17 cellular contexts compared by ENCODE assay signal in the genomic region with DNA sequence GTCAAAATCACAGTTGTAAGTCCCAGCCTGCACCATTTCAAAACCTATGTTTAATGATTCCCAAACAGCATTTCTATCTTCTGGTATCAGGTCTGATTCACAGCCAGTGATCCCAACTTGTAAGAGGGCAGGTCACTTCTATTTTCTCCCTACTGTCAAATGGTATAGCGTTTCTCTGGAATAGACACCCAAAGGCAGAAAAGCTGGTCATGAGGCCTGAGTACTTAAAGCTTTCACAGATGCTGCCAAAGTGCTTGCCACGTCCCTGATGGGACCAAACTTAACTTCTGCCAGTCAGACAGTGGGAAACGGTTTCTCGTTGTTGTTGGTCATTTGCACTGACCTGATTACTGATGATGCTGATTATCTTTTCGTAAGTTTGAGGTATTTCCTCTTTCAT. TPM values are rescaled to one million over a fixed set of nuclear protein-coding genes. Genes with fewer than 3 reads are reported as not detected.
DNase-seq lines count a peak whose midpoint lies in the region; ATAC-seq and TF ChIP-seq lines count a peak whose summit lies in the region.
"Had no signal": no experiment of that assay in that cellular context is flagged by ENCODE, and none has a peak within 500 bp of the region (broad histone marks: within the 10 kb centered on the region; RNA-seq: fewer than 3 reads in every experiment).

No MANE protein-coding gene starts in this region.

- H3K27ac Mint-ChIP-seq in activated B cell treated with CpG ODN at 0.5 μM for 24 hours (peak overlapping the region; percentile 90), immature natural killer cell (peak overlapping the region; percentile 84 to 99 (median 94))

- H3K9me3 ChIP-seq in heart left ventricle, result no peaks in the 10 kb centered on the region
- no peaks in the 10 kb centered on the region for H3K9me3 ChIP-seq in PC-9 (ENCODE audit: insufficient read depth, low read depth)
- H3K9me3 ChIP-seq: left lung, tibial nerve had no signal

- H3K4me1 ChIP-seq in heart left ventricle (peaks cover 0 to 97% (median 62%) of the 10 kb centered on the region in 12 donors), PC-9 (replicated peaks; ENCODE audit: insufficient read depth) (peaks cover 28% of the 10 kb centered on the region)

- intact Hi-C loops in heart left ventricle (cut with DNase I) (loop anchor here in 3 of 10 donors (2.0 to 5.0 kb wide), 2 partner anchors 24 to 44 kb away; a partner anchor contains a TSS), Right ventricle myocardium inferior (cut with DNase I) (loop anchor here (5.0 to 10.0 kb wide), 2 partner anchors 46 to 104 kb away; a partner anchor contains a TSS), activated B cell treated with CpG ODN at 0.5 μM for 24 hours (cut with micrococcal nuclease) (no loop called here), PC-9 (cut with micrococcal nuclease; ENCODE audit: unreplicated experiment) (no loop called here)

- 40 to 49% (median 48%) methylated on average over 5 of the region's 5 CpGs for WGBS in heart left ventricle, 4 donors

- POLR2A ChIA-PET in activated B cell treated with CpG ODN at 0.5 μM for 24 hours (lab: Charles Lee), result interaction anchor here (1.2 to 9.0 kb wide), 5 partner anchors 9 to 27 kb away, joined by 6 to 396 read pairs (median 17); no protein-coding TSS in a partner anchor
- POLR2A ChIA-PET in PC-9 (lab: Charles Lee; ENCODE audit: unreplicated experiment), result no interaction called here

- CTCF ChIA-PET in activated B cell treated with CpG ODN at 0.5 μM for 24 hours (lab: Charles Lee), result interaction anchor here (2.4 to 6.1 kb wide), 2 partner anchors 28 to 30 kb away, joined by 15 to 52 read pairs; no protein-coding TSS in a partner anchor
- CTCF ChIA-PET in PC-9 (lab: Charles Lee), result no interaction called here

- H3K4me3 Mint-ChIP-seq in activated B cell treated with CpG ODN at 0.5 μM for 24 hours, result peak overlapping the region; percentile 60
- H3K4me3 Mint-ChIP-seq in immature natural killer cell, result peak overlapping the region; percentile 94 to 97 (median 97)

- H3K4me3 ChIP-seq in heart left ventricle, result no peak overlapping the region
- no peak overlapping the region for H3K4me3 ChIP-seq in PC-9
- H3K4me3 ChIP-seq: left lung, tibial nerve had no signal

- H3K27me3 ChIP-seq in heart left ventricle (no peaks in the 10 kb centered on the region), PC-9 (ENCODE audit: insufficient read depth, low read depth) (no peaks in the 10 kb centered on the region)
- H3K27me3 ChIP-seq: left lung, tibial nerve had no signal

- no TSS peak for BruUV-seq in PC-9 (replicated peaks; lab: Mats Ljungman, UMichigan)

- H3K36me3 ChIP-seq in heart left ventricle (peaks cover 0 to 7% (median 0%) of the 10 kb centered on the region in 9 donors), PC-9 (ENCODE audit: low read depth) (no peaks in the 10 kb centered on the region)
- H3K36me3 ChIP-seq: left lung, tibial nerve had no signal

- TF ChIP-seq POLR2A in heart left ventricle (IDR thresholded peaks at IDR 0.05), result no peak

- peaks cover 80% of the 10 kb centered on the region for H3K4me1 Mint-ChIP-seq in activated B cell treated with CpG ODN at 0.5 μM for 24 hours
- H3K4me1 Mint-ChIP-seq in immature natural killer cell, result peaks cover 95 to 100% of the 10 kb centered on the region in 2 donors

- no peak overlapping the region for H3K4me2 ChIP-seq in PC-9

- H3K36me3 Mint-ChIP-seq in activated B cell treated with CpG ODN at 0.5 μM for 24 hours (ENCODE audit: low read depth), result peaks cover 26% of the 10 kb centered on the region
- peaks cover 0 to under 1% (median 0%) of the 10 kb centered on the region in 3 donors for H3K36me3 Mint-ChIP-seq in immature natural killer cell

- H3K27me3 Mint-ChIP-seq in activated B cell treated with CpG ODN at 0.5 μM for 24 hours, result no peaks in the 10 kb centered on the region
- peaks cover 4 to 20% (median 8%) of the 10 kb centered on the region in 3 donors for H3K27me3 Mint-ChIP-seq in immature natural killer cell (ENCODE audit: low read depth in 3 of 3)

- H3K9me3 Mint-ChIP-seq in activated B cell treated with CpG ODN at 0.5 μM for 24 hours (no peaks in the 10 kb centered on the region), immature natural killer cell (no peaks in the 10 kb centered on the region)
- H3K9me3 Mint-ChIP-seq: T-helper 2 cell treated with Interferon-gamma antibody and Interleukin-4, amounts not matched to agents 5 μg/mL and 100 μg/mL, for 36 hours had no signal

- ATAC-seq in heart left ventricle (no peak), Right ventricle myocardium inferior (no peak), activated B cell treated with CpG ODN at 0.5 μM for 24 hours (ENCODE audit: low read depth) (no peak), GM21717 (IDR thresholded peaks at IDR 0.05; ENCODE audit: unreplicated experiment) (no peak)
- ATAC-seq: left lung had no signal

- peaks cover 29% of the 10 kb centered on the region for H3K79me2 ChIP-seq in PC-9 (ENCODE audit: low read depth)

- DNase-seq in heart left ventricle, result no peak
- DNase-seq in Right ventricle myocardium inferior (ENCODE audit: missing footprints), result no peak
- DNase-seq in activated B cell treated with CpG ODN at 0.5 μM for 24 hours, result no peak
- DNase-seq in immature natural killer cell, result no peak
- DNase-seq in NOMO-1 treated with dmso at 0.1 percent for 144 hours (lab: John Stamatoyannopoulos, UW; ENCODE audit: unreplicated experiment), result no peak
- DNase-seq in PC-9, result no peak
- DNase-seq in NCI-H187 treated with DMSO at 0.1 percent for 48 hours (lab: John Stamatoyannopoulos, UW), result no peak
- DNase-seq: activated CD4-positive, alpha-beta T cell treated with anti-CD3 and anti-CD28 coated beads for 48 hours; DMS153; GOT3; left lung; NCI-H2107; NCI-H774; stimulated activated CD4-positive, alpha-beta T cell treated with anti-CD3 and anti-CD28 coated beads, Interleukin-1b, Interleukin-23, amount 100 ng/mL, for 48 hours had no signal

- peaks cover 18% of the 10 kb centered on the region for H3F3A ChIP-seq in PC-9 (ENCODE audit: insufficient read depth, low read depth)

- peaks cover 12% of the 10 kb centered on the region; the same call in 1 of the 2 replicates for H4K20me1 ChIP-seq in PC-9 (ENCODE audit: insufficient read depth)

- no peak for TF ChIP-seq CTCF in heart left ventricle (IDR thresholded peaks at IDR 0.05)
- TF ChIP-seq CTCF in activated B cell treated with CpG ODN at 0.5 μM for 24 hours (IDR thresholded peaks at IDR 0.05), result no peak
- TF ChIP-seq CTCF in PC-9 (conservative IDR thresholded peaks at IDR 0.05), result no peak

- peak overlapping the region in 8 of 12 donors; percentile 2 to 69 (median 32) for H3K27ac ChIP-seq in heart left ventricle
- H3K27ac ChIP-seq in PC-9, result no peak overlapping the region
- H3K27ac ChIP-seq: tibial nerve had no signal

- no peak overlapping the region for H2AFZ ChIP-seq in PC-9

- no peaks in the 10 kb centered on the region for H3K9me2 ChIP-seq in PC-9 (ENCODE audit: insufficient read depth)

RNA-seq across cellular contexts. Expression of a gene that starts 43.4 kb away (rescaled TPM):
- total RNA-seq in heart left ventricle, result 10 to 100 TPM; 27.2 to 59.1 (median 31.2) TPM
- polyA plus RNA-seq in heart left ventricle, result 10 to 100 TPM; 20.0 to 28.1 TPM
- total RNA-seq in Right ventricle myocardium inferior, result 34.0 TPM
- total RNA-seq in activated B cell treated with CpG ODN at 0.5 μM for 24 hours, result 368 and 391 TPM in 2 replicates
- polyA plus RNA-seq in immature natural killer cell, result 100 to 1,000 TPM; 176 to 336 (median 233) TPM
- 40.3 and 41.0 TPM in 2 replicates for total RNA-seq in PC-9 (2021)
